Comparison of ENCODE assay signal across 14 cellular contexts in the genomic region with DNA sequence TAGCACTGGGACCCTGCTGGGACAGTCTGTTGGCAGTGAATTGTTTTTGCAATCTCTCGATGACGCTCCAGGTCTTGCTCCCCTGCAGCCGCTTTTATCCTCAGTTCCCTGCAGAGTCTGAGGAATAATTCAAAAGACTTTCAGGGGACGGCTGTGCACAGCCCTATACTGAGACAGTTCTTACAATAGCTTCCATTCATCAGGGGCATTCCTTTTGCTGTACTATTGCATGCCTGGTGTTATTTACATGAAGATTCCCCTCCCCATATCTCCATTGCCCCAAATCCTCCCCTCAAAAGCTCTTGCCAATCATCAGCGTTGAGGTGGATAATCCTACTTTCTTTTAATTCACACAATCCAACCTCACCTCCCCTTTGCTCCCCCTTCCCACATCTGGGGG.
DNase-seq lines count a peak whose midpoint lies in the region; ATAC-seq, FAIRE-seq and TF ChIP-seq lines count a peak whose summit lies in the region.
"Had no signal": no experiment of that assay in that cellular context is flagged by ENCODE, and none has a peak within 500 bp of the region (broad histone marks: within the 10 kb centered on the region; RNA-seq: fewer than 3 reads in every experiment).

No MANE protein-coding gene starts in this region.

- peak overlapping the region; percentile 27 for H2AFZ ChIP-seq in neuronal stem cell (ENCODE audit: low read length)
- H2AFZ ChIP-seq: GM23338 had no signal

- no peaks in the 10 kb centered on the region for H3K27me3 Mint-ChIP-seq in chondrocyte (ENCODE audit: low read depth)
- H3K27me3 Mint-ChIP-seq: CD4-positive, CD25-positive, alpha-beta regulatory T cell had no signal

- H3K36me3 ChIP-seq in WERI-Rb-1, result no peaks in the 10 kb centered on the region
- no peaks in the 10 kb centered on the region for H3K36me3 ChIP-seq in neuronal stem cell (replicated peaks in 1 of 2; ENCODE audit: control insufficient read depth in 2 of 2, insufficient read depth in 2 of 2, low read length in 2 of 2)

- no peak overlapping the region for H4K8ac ChIP-seq in neuronal stem cell (ENCODE audit: low read depth, low read length)

- H3K23ac ChIP-seq in neuronal stem cell (ENCODE audit: low read depth, low read length, poor library complexity), result no peak overlapping the region

- H2BK12ac ChIP-seq in neuronal stem cell (ENCODE audit: low read length), result no peak overlapping the region

- no peak overlapping the region for H2BK120ac ChIP-seq in neuronal stem cell (ENCODE audit: low read depth, low read length)

- H3K27me3 ChIP-seq in WERI-Rb-1 (ENCODE audit: insufficient read depth, low read depth, severe bottlenecking) (no peaks in the 10 kb centered on the region), neuronal stem cell (ENCODE audit: control insufficient read depth in 3 of 3, insufficient read depth in 3 of 3, low read depth in 1 of 3, low read length in 3 of 3) (no peaks in the 10 kb centered on the region)
- H3K27me3 ChIP-seq: BLaER1 treated with 17β-estradiol and CSF1 and Interleukin-3, amounts not matched to agents 10 nM and 100 nM had no signal

- no peak overlapping the region for H3K4me3 Mint-ChIP-seq in chondrocyte (ENCODE audit: unreplicated experiment)
- H3K4me3 Mint-ChIP-seq: CD4-positive, CD25-positive, alpha-beta regulatory T cell; GM23338 had no signal

- H2AK5ac ChIP-seq in neuronal stem cell (ENCODE audit: low read depth, low read length), result no peak overlapping the region

- H3K14ac ChIP-seq in neuronal stem cell (ENCODE audit: low read length), result no peak overlapping the region

- DNase-seq in WERI-Rb-1, result peak; percentile 22
- no peak for DNase-seq in chondrocyte (ENCODE audit: low spot score)
- peak; percentile 17 for DNase-seq in medulla oblongata (ENCODE audit: extremely low spot score)
- no peak for DNase-seq in neuronal stem cell (ENCODE audit: low spot score)
- DNase-seq in activated CD8-positive, alpha-beta memory T cell treated with anti-CD3 and anti-CD28 coated beads, Interleukin-2, amount 50 U/mL, for 48 hours, result no peak
- no peak for DNase-seq in HTR-8/SVneo (ENCODE audit: insufficient read length, low spot score)
- DNase-seq: ACHN; Calu3; CD4-positive, CD25-positive, alpha-beta regulatory T cell; H7 had no signal

- H3K4me2 ChIP-seq in neuronal stem cell (ENCODE audit: insufficient read depth, low read length, poor library complexity, severe bottlenecking), result no peak overlapping the region
- H3K4me2 ChIP-seq: BLaER1 treated with 17β-estradiol and CSF1 and Interleukin-3, amounts not matched to agents 10 nM and 100 nM; GM23338 had no signal

- no peak overlapping the region for H3K4me3 ChIP-seq in WERI-Rb-1 (ENCODE audit: low read depth, low read length)
- no peak overlapping the region for H3K4me3 ChIP-seq in neuronal stem cell (ENCODE audit: low read length in 2 of 2)
- H3K4me3 ChIP-seq: BLaER1 treated with 17β-estradiol and CSF1 and Interleukin-3, amounts not matched to agents 10 nM and 100 nM; GM23338 had no signal

- H3K9ac ChIP-seq in neuronal stem cell (ENCODE audit: low read depth, low read length, poor library complexity), result no peak overlapping the region
- H3K9ac ChIP-seq: BLaER1 treated with 17β-estradiol and CSF1 and Interleukin-3, amounts not matched to agents 10 nM and 100 nM had no signal

- ATAC-seq in GM18517 (IDR thresholded peaks at IDR 0.05; ENCODE audit: unreplicated experiment) (no peak), HG03457 (IDR thresholded peaks at IDR 0.05; ENCODE audit: unreplicated experiment) (no peak)
- ATAC-seq: GM23338 had no signal

- H3K79me1 ChIP-seq in neuronal stem cell (ENCODE audit: low read depth, low read length), result no peaks in the 10 kb centered on the region

- no peak overlapping the region for H2BK5ac ChIP-seq in neuronal stem cell (ENCODE audit: low read length)

- no peak for FAIRE-seq in HTR-8/SVneo (lab: Jason Lieb, UNC)

- H3K27ac ChIP-seq in WERI-Rb-1 (no peak overlapping the region), neuronal stem cell (replicated peaks; ENCODE audit: low read length) (no peak overlapping the region)
- H3K27ac ChIP-seq: BLaER1 treated with 17β-estradiol and CSF1 and Interleukin-3, amounts not matched to agents 10 nM and 100 nM had no signal

- no peak overlapping the region for H3K4ac ChIP-seq in neuronal stem cell (ENCODE audit: low read length)

- H3K9me3 Mint-ChIP-seq in chondrocyte (ENCODE audit: low read depth), result no peaks in the 10 kb centered on the region
- H3K9me3 Mint-ChIP-seq: GM23338 had no signal

- H3K4me1 ChIP-seq in neuronal stem cell (ENCODE audit: control insufficient read depth in 2 of 2, insufficient read depth in 1 of 2, low read depth in 1 of 2, low read length in 2 of 2), result peaks cover 14 to 26% of the 10 kb centered on the region in 2 donors

- H3K18ac ChIP-seq in neuronal stem cell (ENCODE audit: low read length), result no peak overlapping the region

- no CpG with 5 or more reads among the region's 5 CpGs for WGBS in neuronal stem cell (ENCODE audit: extremely low coverage in 2 of 2, insufficient read length in 2 of 2, insufficient replicate concordance in 1 of 2), 2 donors

- TF ChIP-seq CTCF in WERI-Rb-1 (IDR thresholded peaks at IDR 0.05; ENCODE audit: low read depth, low read length) (no peak), chondrocyte (IDR thresholded peaks at IDR 0.05) (no peak)

- H3K9me3 ChIP-seq in WERI-Rb-1 (ENCODE audit: severe bottlenecking), result peaks cover 3% of the 10 kb centered on the region
- peaks cover 0 to 4% of the 10 kb centered on the region in 2 donors for H3K9me3 ChIP-seq in neuronal stem cell (replicated peaks in 1 of 2; ENCODE audit: control insufficient read depth in 2 of 2, insufficient read depth in 1 of 2, low read depth in 1 of 2, low read length in 2 of 2)
- H3K9me3 ChIP-seq: BLaER1 treated with 17β-estradiol and CSF1 and Interleukin-3, amounts not matched to agents 10 nM and 100 nM had no signal

- no peaks in the 10 kb centered on the region for H3K36me3 Mint-ChIP-seq in chondrocyte (ENCODE audit: low read depth)
- H3K36me3 Mint-ChIP-seq: CD4-positive, CD25-positive, alpha-beta regulatory T cell had no signal

- peak overlapping the region; percentile 3 for H3K27ac Mint-ChIP-seq in chondrocyte (ENCODE audit: unreplicated experiment)
- H3K27ac Mint-ChIP-seq: CD4-positive, CD25-positive, alpha-beta regulatory T cell; GM23338 had no signal

- H3K4me1 Mint-ChIP-seq in chondrocyte (ENCODE audit: low read depth), result peaks cover 30% of the 10 kb centered on the region

- no peak overlapping the region for H4K91ac ChIP-seq in neuronal stem cell (ENCODE audit: low read depth, low read length, poor library complexity)

- H2BK15ac ChIP-seq in neuronal stem cell (ENCODE audit: low read length), result no peak overlapping the region

Comparison
In these comparisons a context has a peak if more than half of its experiments do, and no peak if none do; other contexts are left out.
1. DNase-seq: peak in WERI-Rb-1 (single experiment) and medulla oblongata (single experiment); none in chondrocyte (single experiment), neuronal stem cell (single experiment), activated CD8-positive, alpha-beta memory T cell treated with anti-CD3 and anti-CD28 coated beads, Interleukin-2, amount 50 U/mL, for 48 hours (single experiment) and HTR-8/SVneo (single experiment).